20 cellular contexts compared by ENCODE assay signal in the genomic region with DNA sequence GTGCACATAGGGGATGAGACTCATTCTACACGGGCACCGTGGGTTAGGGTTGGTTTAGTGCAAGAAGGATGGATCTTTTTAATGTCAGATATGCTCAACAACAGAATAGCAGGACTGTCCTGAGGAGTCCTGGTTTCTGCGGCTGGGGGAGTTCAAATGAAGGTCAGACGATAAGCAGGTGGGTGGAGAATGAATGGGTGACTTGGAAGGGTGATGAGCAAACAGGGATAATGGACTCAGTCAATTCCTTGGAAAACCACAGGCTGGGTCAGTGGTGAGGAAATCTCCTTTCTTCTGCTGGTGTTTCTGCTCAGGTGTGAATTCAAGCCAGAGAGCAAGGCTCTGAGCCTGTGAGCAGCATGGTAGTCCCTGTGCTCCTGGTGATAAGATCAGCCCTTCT. TPM values are rescaled to one million over a fixed set of nuclear protein-coding genes. Genes with fewer than 3 reads are reported as not detected.
DNase-seq lines count a peak whose midpoint lies in the region; TF ChIP-seq lines count a peak whose summit lies in the region.
"Had no signal": no experiment of that assay in that cellular context is flagged by ENCODE, and none has a peak within 500 bp of the region (broad histone marks: within the 10 kb centered on the region; RNA-seq: fewer than 3 reads in every experiment).

No MANE protein-coding gene starts in this region.

- TF ChIP-seq CTCF in fibroblast of villous mesenchyme (IDR thresholded peaks at IDR 0.05; ENCODE audit: insufficient read depth, low read depth, low read length) (no peak), GM13977 (IDR thresholded peaks at IDR 0.05; ENCODE audit: extremely low read depth, insufficient read depth, missing control alignments) (no peak)

- H3K4me3 ChIP-seq in fibroblast of villous mesenchyme (ENCODE audit: low read depth, low read length): no peak overlapping the region
- H3K4me3 ChIP-seq: HAP-1 had no signal

- intact Hi-C loops in posterior vena cava (cut with DNase I): no loop called here

- peak; percentile 75 for DNase-seq in A172 (ENCODE audit: low spot score)
- peak; percentile 27 for DNase-seq in HK-2 (ENCODE audit: unreplicated experiment)
- DNase-seq in SK-N-DZ (ENCODE audit: low spot score): peak; percentile 43
- peak; percentile 12 for DNase-seq in fibroblast of villous mesenchyme (ENCODE audit: low read depth)
- no peak for DNase-seq in posterior vena cava (ENCODE audit: low spot score)
- no peak for DNase-seq in GM13977 (ENCODE audit: low spot score)
- DNase-seq in GOT3 (lab: John Stamatoyannopoulos, UW): no peak
- no peak for DNase-seq in NCI-H2107 (lab: John Stamatoyannopoulos, UW)
- DNase-seq: activated CD4-positive, alpha-beta T cell treated with anti-CD3 and anti-CD28 coated beads, Interleukin-2, amount 50 U/mL, for 1 hour; activated CD8-positive, alpha-beta memory T cell treated with anti-CD3 and anti-CD28 coated beads, Interleukin-2, amount 10 ng/mL, durations not matched to agents 7 days and 5 days; activated naive CD4-positive, alpha-beta T cell treated with anti-CD3 and anti-CD28 coated beads, Interleukin-2, amount 50 U/mL, for 16 hours; anterior cingulate cortex; BE2C; DMS53; MM.1S; NCI-H1436 treated with DMSO at 0.1 percent for 48 hours; NCI-H69; nucleus accumbens; stimulated activated CD4-positive, alpha-beta T cell treated with anti-CD3 and anti-CD28 coated beads, Interleukin-4, amount 100 ng/mL, for 1 hour had no signal

- in situ Hi-C loops in GM13977 (cut with MboI; ENCODE audit: low pct_unique_long_range_greater_than_20kb, low sequenced_read_pairs, unreplicated experiment): no loop called here

RNA-seq across cellular contexts. Expression of gene MESD, which starts 59.9 kb away (rescaled TPM):
- total RNA-seq in A172 (2014; rRNA removed; shearing (Covaris generic)): 19.5 and 20.2 TPM in 2 replicates
- 15.2 and 15.7 TPM in 2 replicates for polyA plus RNA-seq in SK-N-DZ (2014; cell fraction: cytosol; rRNA removed)
- 9.0 and 12.1 TPM in 2 replicates for polyA plus RNA-seq in SK-N-DZ (2014; cell fraction: nucleus; rRNA removed)
- total RNA-seq in fibroblast of villous mesenchyme: 17.1 and 24.2 TPM in 2 replicates
- total RNA-seq in posterior vena cava: 10 to 100 TPM; 21.0 to 24.1 TPM

Comparison
In these comparisons a context has a peak if more than half of its experiments do, and no peak if none do; other contexts are left out.
1. DNase-seq: peak in A172 (single experiment), HK-2 (single experiment), SK-N-DZ (single experiment) and fibroblast of villous mesenchyme (single experiment); none in posterior vena cava (single experiment), GM13977 (single experiment), GOT3 (single experiment) and NCI-H2107 (single experiment).